ENCODE assay signal across 8 cellular contexts in genomic region chr14:96038920-96039632, GRCh38. TPM values are rescaled to one million over a fixed set of nuclear protein-coding genes. Genes with fewer than 3 reads are reported as not detected.
DNase-seq lines count a peak whose midpoint lies in the region; ATAC-seq and TF ChIP-seq lines count a peak whose summit lies in the region.

Gene C14orf132, plus strand, starts transcription at chr14:96039362. Its CDS starts 139 bp downstream, at chr14:96039501.

- DNase-seq in GM13976 (ENCODE audit: low spot score) (peak; percentile 83), NCI-H1105 (lab: John Stamatoyannopoulos, UW) (peak; percentile 71), endothelial cell (ENCODE audit: low spot score) (peak; percentile 57), middle frontal gyrus (ENCODE audit: extremely low spot score, low spot score) (peak; percentile 11)
- DNase-seq in activated CD8-positive, alpha-beta memory T cell treated with anti-CD3 and anti-CD28 coated beads for 4 hours (ENCODE audit: low read depth in 2 of 2), result peak; percentile 5 to 9
- peak; percentile 10 to 14 for DNase-seq in stimulated activated CD8-positive, alpha-beta memory T cell treated with anti-CD3 and anti-CD28 coated beads, Interleukin-2, amount 100 ng/mL, for 1 hour (ENCODE audit: low read depth in 2 of 2)

- in situ Hi-C loops in GM13976 (cut with MboI; ENCODE audit: low sequenced_read_pairs, unreplicated experiment), result no loop called here

- ATAC-seq in GM21390 (IDR thresholded peaks at IDR 0.05; ENCODE audit: unreplicated experiment) (no peak), GM21423 (IDR thresholded peaks at IDR 0.05; ENCODE audit: unreplicated experiment) (no peak)

- no peak within 1 kb of the TSS for H3K27ac Mint-ChIP-seq in endothelial cell (ENCODE audit: unreplicated experiment)

- peaks cover 11% of the 10 kb centered on the region for H3K27me3 Mint-ChIP-seq in endothelial cell (ENCODE audit: unreplicated experiment)

- TF ChIP-seq CTCF in GM13976 (IDR thresholded peaks at IDR 0.05; ENCODE audit: borderline replicate concordance, control extremely low read depth, extremely low read depth, insufficient read depth, missing control alignments) (no peak), endothelial cell (IDR thresholded peaks at IDR 0.05; ENCODE audit: unreplicated experiment) (no peak)

- no peaks in the 10 kb centered on the region for H3K4me1 Mint-ChIP-seq in endothelial cell (ENCODE audit: unreplicated experiment)

- no peaks in the 10 kb centered on the region for H3K9me3 Mint-ChIP-seq in endothelial cell (ENCODE audit: unreplicated experiment)

- H3K36me3 Mint-ChIP-seq in endothelial cell (ENCODE audit: low read depth, unreplicated experiment), result no peaks in the 10 kb centered on the region

- peak within 1 kb of the TSS; percentile 87 for H3K4me3 Mint-ChIP-seq in endothelial cell (ENCODE audit: unreplicated experiment)

RNA-seq across cellular contexts. Expression of gene C14orf132, which starts in this region (rescaled TPM):
- total RNA-seq in endothelial cell (ENCODE audit: unreplicated experiment), result 4.4 TPM

Comparison
In these comparisons a context has a peak if more than half of its experiments do, and no peak if none do; other contexts are left out.
1. DNase-seq: peak in every context shown above with its lines; median percentile 83 in GM13976; 71 in NCI-H1105; 57 in endothelial cell; 12 in stimulated activated CD8-positive, alpha-beta memory T cell treated with anti-CD3 and anti-CD28 coated beads, Interleukin-2, amount 100 ng/mL, for 1 hour; 11 in middle frontal gyrus; 7 in activated CD8-positive, alpha-beta memory T cell treated with anti-CD3 and anti-CD28 coated beads for 4 hours.